In genomic region chr22:31491218-31491962, GRCh38 we compare ENCODE assay signal across 1 cellular context.
TF ChIP-seq lines count a peak whose summit lies in the region.

No MANE protein-coding gene starts in this region.

TF ChIP-seq in HEK293, 187 proteins besides CTCF, POLR2A, EP300 and RAD21 (continued from another document):
- TF ChIP-seq, protein P1, sequence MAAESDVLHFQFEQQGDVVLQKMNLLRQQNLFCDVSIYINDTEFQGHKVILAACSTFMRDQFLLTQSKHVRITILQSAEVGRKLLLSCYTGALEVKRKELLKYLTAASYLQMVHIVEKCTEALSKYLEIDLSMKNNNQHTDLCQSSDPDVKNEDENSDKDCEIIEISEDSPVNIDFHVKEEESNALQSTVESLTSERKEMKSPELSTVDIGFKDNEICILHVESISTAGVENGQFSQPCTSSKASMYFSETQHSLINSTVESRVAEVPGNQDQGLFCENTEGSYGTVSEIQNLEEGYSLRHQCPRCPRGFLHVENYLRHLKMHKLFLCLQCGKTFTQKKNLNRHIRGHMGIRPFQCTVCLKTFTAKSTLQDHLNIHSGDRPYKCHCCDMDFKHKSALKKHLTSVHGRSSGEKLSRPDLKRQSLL (tag by site-specific recombination; IDR thresholded peaks at IDR 0.05): no peak
- TF ChIP-seq ZNF654 (tag by site-specific recombination; IDR thresholded peaks at IDR 0.05; ENCODE audit: low read depth): no peak
- TF ChIP-seq, protein P2, sequence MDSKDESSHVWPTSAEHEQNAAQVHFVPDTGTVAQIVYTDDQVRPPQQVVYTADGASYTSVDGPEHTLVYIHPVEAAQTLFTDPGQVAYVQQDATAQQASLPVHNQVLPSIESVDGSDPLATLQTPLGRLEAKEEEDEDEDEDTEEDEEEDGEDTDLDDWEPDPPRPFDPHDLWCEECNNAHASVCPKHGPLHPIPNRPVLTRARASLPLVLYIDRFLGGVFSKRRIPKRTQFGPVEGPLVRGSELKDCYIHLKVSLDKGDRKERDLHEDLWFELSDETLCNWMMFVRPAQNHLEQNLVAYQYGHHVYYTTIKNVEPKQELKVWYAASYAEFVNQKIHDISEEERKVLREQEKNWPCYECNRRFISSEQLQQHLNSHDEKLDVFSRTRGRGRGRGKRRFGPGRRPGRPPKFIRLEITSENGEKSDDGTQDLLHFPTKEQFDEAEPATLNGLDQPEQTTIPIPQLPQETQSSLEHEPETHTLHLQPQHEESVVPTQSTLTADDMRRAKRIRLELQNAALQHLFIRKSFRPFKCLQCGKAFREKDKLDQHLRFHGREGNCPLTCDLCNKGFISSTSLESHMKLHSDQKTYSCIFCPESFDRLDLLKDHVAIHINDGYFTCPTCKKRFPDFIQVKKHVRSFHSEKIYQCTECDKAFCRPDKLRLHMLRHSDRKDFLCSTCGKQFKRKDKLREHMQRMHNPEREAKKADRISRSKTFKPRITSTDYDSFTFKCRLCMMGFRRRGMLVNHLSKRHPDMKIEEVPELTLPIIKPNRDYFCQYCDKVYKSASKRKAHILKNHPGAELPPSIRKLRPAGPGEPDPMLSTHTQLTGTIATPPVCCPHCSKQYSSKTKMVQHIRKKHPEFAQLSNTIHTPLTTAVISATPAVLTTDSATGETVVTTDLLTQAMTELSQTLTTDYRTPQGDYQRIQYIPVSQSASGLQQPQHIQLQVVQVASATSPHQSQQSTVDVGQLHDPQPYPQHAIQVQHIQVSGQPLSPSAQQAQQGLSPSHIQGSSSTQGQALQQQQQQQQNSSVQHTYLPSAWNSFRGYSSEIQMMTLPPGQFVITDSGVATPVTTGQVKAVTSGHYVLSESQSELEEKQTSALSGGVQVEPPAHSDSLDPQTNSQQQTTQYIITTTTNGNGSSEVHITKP (tag by site-specific recombination; IDR thresholded peaks at IDR 0.05): peak; percentile 88
